Comparison of ENCODE assay signal across 13 cellular contexts in the genomic region with DNA sequence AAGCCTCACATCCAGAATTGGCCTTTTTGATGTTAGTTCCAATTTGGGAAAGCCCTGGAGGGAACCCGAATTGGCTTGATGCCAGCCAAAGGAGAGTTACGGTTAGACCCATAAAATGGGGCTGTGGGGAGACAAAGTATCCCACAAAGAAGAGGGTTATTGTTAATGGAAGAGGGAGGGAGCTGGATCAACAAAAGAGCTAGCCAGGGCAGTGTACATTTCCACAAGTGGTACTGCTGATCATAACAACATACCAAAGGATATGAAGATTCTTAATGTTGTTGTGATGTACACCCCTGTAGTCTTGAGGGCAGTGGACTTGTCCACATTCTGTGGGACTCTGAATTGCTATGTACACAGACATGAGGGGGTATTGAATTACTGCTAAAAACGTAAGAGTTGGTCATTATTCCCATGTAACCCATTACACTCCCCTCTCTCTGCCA. TPM values are rescaled to one million over a fixed set of nuclear protein-coding genes. Genes with fewer than 3 reads are reported as not detected.
DNase-seq lines count a peak whose midpoint lies in the region; ATAC-seq and TF ChIP-seq lines count a peak whose summit lies in the region.
"Had no signal": no experiment of that assay in that cellular context is flagged by ENCODE, and none has a peak within 500 bp of the region (broad histone marks: within the 10 kb centered on the region; RNA-seq: fewer than 3 reads in every experiment).

No MANE protein-coding gene starts in this region.

- H3K4me3 ChIP-seq in IMR-90 (ENCODE audit: insufficient read depth, low read depth, low read length) (no peak overlapping the region), coronary artery (peak overlapping the region; percentile 17), tibial artery (no peak overlapping the region)
- H3K4me3 ChIP-seq: ascending aorta had no signal

- H3K4me1 ChIP-seq in IMR-90 (ENCODE audit: control insufficient read depth, insufficient read depth, low read length) (peaks cover 10% of the 10 kb centered on the region), tibial artery (peaks cover 0 to 53% (median 14%) of the 10 kb centered on the region in 4 donors)

- H3K4me2 ChIP-seq in IMR-90 (ENCODE audit: low read depth, low read length) = no peak overlapping the region

- 33% methylated on average over 2 of the region's 3 CpGs; no CpG with 5 or more reads in 1 of the 2 experiments for WGBS in IMR-90 (ENCODE audit: extremely low coverage in 2 of 2, insufficient read length in 1 of 2), 2 experiments

- no TSS peak for BruUV-seq in IMR-90 (replicated peaks; lab: Mats Ljungman, UMichigan)

- H2BK20ac ChIP-seq in IMR-90 (ENCODE audit: low read depth, low read length) = no peak overlapping the region

- H2BK15ac ChIP-seq in IMR-90 (ENCODE audit: low read depth, low read length) = no peak overlapping the region

- no peak overlapping the region for H3K9ac ChIP-seq in IMR-90 (ENCODE audit: low read depth, low read length)

- H3K9me1 ChIP-seq in IMR-90 (ENCODE audit: insufficient read depth, low read length) = peaks cover 10% of the 10 kb centered on the region

- no peak overlapping the region for H3K18ac ChIP-seq in IMR-90 (ENCODE audit: low read depth, low read length)

- no peak for TF ChIP-seq RAD21 in IMR-90 (IDR thresholded peaks at IDR 0.05; ENCODE audit: low read length)

- H3K27ac ChIP-seq in IMR-90 (ENCODE audit: insufficient read depth, low read length) (no peak overlapping the region), coronary artery (no peak overlapping the region), tibial artery (no peak overlapping the region)
- H3K27ac ChIP-seq: ascending aorta had no signal

- H3K23ac ChIP-seq in IMR-90 (ENCODE audit: low read depth, low read length) = peak overlapping the region; percentile 16; the same call in 1 of the 2 replicates

- H2BK5ac ChIP-seq in IMR-90 (ENCODE audit: low read depth, low read length, poor library complexity, severe bottlenecking) = no peak overlapping the region

- dilution Hi-C loops in IMR-90 (cut with HindIII; ENCODE audit: low sequenced_read_pairs, unreplicated experiment) = no loop called here

- peak overlapping the region; percentile 26; the same call in 1 of the 2 replicates for H2AK5ac ChIP-seq in IMR-90 (ENCODE audit: low read depth, low read length)

- no peak overlapping the region for H2AK9ac ChIP-seq in IMR-90 (replicated peaks; ENCODE audit: low read depth, low read length, poor library complexity)

- H3K9me3 ChIP-seq in IMR-90 (ENCODE audit: control insufficient read depth, insufficient read depth, low read length) (no peaks in the 10 kb centered on the region), tibial artery (no peaks in the 10 kb centered on the region)
- H3K9me3 ChIP-seq: ascending aorta had no signal

- peaks cover 35 to 77% of the 10 kb centered on the region in 2 experiments for H3K79me1 ChIP-seq in IMR-90 (ENCODE audit: low read depth in 1 of 2, low read length in 2 of 2)

- H4K5ac ChIP-seq in IMR-90 (ENCODE audit: low read depth, low read length) = no peak overlapping the region

- in situ Hi-C loops in IMR-90 (cut with MboI; ENCODE audit: low sequenced_read_pairs) = no loop called here

- POLR2A ChIA-PET in IMR-90 (lab: Charles Lee; ENCODE audit: unreplicated experiment) = no interaction called here

- H4K20me1 ChIP-seq in IMR-90 (ENCODE audit: insufficient read depth, low read length) = peaks cover 72% of the 10 kb centered on the region

- no peak overlapping the region for H4K91ac ChIP-seq in IMR-90 (ENCODE audit: insufficient read depth, low read depth, low read length)

- H3K14ac ChIP-seq in IMR-90 (replicated peaks; ENCODE audit: low read depth, low read length) = no peak overlapping the region

- no peak overlapping the region for H2AFZ ChIP-seq in IMR-90 (replicated peaks; ENCODE audit: low read length, poor library complexity)

- H2BK120ac ChIP-seq in IMR-90 (ENCODE audit: low read depth, low read length) = no peak overlapping the region

- intact Hi-C loops in IMR-90 (cut with micrococcal nuclease) = loop anchor here (1.0 to 5.0 kb wide), 2 partner anchors 58 to 99 kb away; no protein-coding TSS in a partner anchor
- intact Hi-C loops in tibial artery (cut with DNase I; ENCODE audit: low total_unique reads) = no loop called here

- H3K56ac ChIP-seq in IMR-90 (ENCODE audit: extremely low read depth, insufficient read depth, low read length) = no peak overlapping the region

- TF ChIP-seq CTCF in IMR-90 (conservative IDR thresholded peaks at IDR 0.05; ENCODE audit: low read depth, low read length) = no peak
- no peak for TF ChIP-seq CTCF in coronary artery (IDR thresholded peaks at IDR 0.05)
- no peak for TF ChIP-seq CTCF in tibial artery (IDR thresholded peaks at IDR 0.05)

- H4K8ac ChIP-seq in IMR-90 (ENCODE audit: low read depth in 2 of 2, low read length in 2 of 2) = no peak overlapping the region

- H3K27me3 ChIP-seq in IMR-90 (ENCODE audit: control insufficient read depth, insufficient read depth, low read length) (no peaks in the 10 kb centered on the region), tibial artery (no peaks in the 10 kb centered on the region)
- H3K27me3 ChIP-seq: ascending aorta had no signal

- CTCF ChIA-PET in IMR-90 (lab: Yijun Ruan, JAX) = no interaction called here

- no peak for TF ChIP-seq POLR2A in IMR-90 (IDR thresholded peaks at IDR 0.05; ENCODE audit: low read depth, low read length)

- no peak overlapping the region for H3K4ac ChIP-seq in IMR-90 (ENCODE audit: low read depth, low read length)

- DNase-seq in IMR-90 (peak; percentile 51), NCI-H2227 treated with DMSO at 0.1 percent for 48 hours (lab: John Stamatoyannopoulos, UW) (peak; percentile 42), coronary artery (ENCODE audit: low spot score) (no peak), renal cortical epithelial cell (ENCODE audit: low read depth) (peak; percentile 60), tibial artery (no peak), DMS114 treated with DMSO at 0.1 percent for 48 hours (lab: John Stamatoyannopoulos, UW; ENCODE audit: unreplicated experiment) (no peak), activated T-cell treated with anti-CD3 and anti-CD28 coated beads for 4 hours (no peak)
- DNase-seq: activated CD8-positive, alpha-beta memory T cell treated with anti-CD3 and anti-CD28 coated beads, Interleukin-2, amount 50 U/mL, for 48 hours; kidney; occipital lobe; stimulated activated CD4-positive, alpha-beta T cell treated with anti-CD3 and anti-CD28 coated beads, Interleukin-2, amount 100 ng/mL, for 24 hours had no signal

- ATAC-seq in IMR-90 (ENCODE audit: low read depth) = no peak
- no peak for ATAC-seq in GM21529 (IDR thresholded peaks at IDR 0.05; ENCODE audit: unreplicated experiment)

- H3K36me3 ChIP-seq in IMR-90 (ENCODE audit: control insufficient read depth, insufficient read depth, low read length) = no peaks in the 10 kb centered on the region
- no peaks in the 10 kb centered on the region for H3K36me3 ChIP-seq in tibial artery
- H3K36me3 ChIP-seq: ascending aorta had no signal

TF ChIP-seq in IMR-90, 13 proteins besides CTCF, POLR2A, EP300 and RAD21:
- TF ChIP-seq CHD1 (IDR thresholded peaks at IDR 0.05; ENCODE audit: low read depth, low read length) (no peak), MAZ (IDR thresholded peaks at IDR 0.05; ENCODE audit: borderline replicate concordance, low read depth, low read length) (no peak), FOS (IDR thresholded peaks at IDR 0.05; ENCODE audit: low read depth, low read length) (no peak), BHLHE40 (IDR thresholded peaks at IDR 0.05; ENCODE audit: low read depth, low read length) (no peak), SMC3 (IDR thresholded peaks at IDR 0.05; ENCODE audit: low read depth, low read length) (no peak), RFX5 (IDR thresholded peaks at IDR 0.05; ENCODE audit: low read depth, low read length) (no peak), RCOR1 (IDR thresholded peaks at IDR 0.05; ENCODE audit: insufficient replicate concordance, low read length) (no peak), NFE2L2 (IDR thresholded peaks at IDR 0.05; ENCODE audit: low read depth, low read length) (no peak), MAFK (IDR thresholded peaks at IDR 0.05; ENCODE audit: low read depth, low read length) (no peak), CEBPB (IDR thresholded peaks at IDR 0.05; ENCODE audit: low read depth, low read length) (no peak), MXI1 (IDR thresholded peaks at IDR 0.05; ENCODE audit: borderline replicate concordance, low read depth, low read length) (no peak)
- TF ChIP-seq, protein P1, sequence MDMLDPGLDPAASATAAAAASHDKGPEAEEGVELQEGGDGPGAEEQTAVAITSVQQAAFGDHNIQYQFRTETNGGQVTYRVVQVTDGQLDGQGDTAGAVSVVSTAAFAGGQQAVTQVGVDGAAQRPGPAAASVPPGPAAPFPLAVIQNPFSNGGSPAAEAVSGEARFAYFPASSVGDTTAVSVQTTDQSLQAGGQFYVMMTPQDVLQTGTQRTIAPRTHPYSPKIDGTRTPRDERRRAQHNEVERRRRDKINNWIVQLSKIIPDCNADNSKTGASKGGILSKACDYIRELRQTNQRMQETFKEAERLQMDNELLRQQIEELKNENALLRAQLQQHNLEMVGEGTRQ (IDR thresholded peaks at IDR 0.05; ENCODE audit: low read depth, low read length) = no peak
- TF ChIP-seq, protein P2, sequence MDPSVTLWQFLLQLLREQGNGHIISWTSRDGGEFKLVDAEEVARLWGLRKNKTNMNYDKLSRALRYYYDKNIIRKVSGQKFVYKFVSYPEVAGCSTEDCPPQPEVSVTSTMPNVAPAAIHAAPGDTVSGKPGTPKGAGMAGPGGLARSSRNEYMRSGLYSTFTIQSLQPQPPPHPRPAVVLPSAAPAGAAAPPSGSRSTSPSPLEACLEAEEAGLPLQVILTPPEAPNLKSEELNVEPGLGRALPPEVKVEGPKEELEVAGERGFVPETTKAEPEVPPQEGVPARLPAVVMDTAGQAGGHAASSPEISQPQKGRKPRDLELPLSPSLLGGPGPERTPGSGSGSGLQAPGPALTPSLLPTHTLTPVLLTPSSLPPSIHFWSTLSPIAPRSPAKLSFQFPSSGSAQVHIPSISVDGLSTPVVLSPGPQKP (IDR thresholded peaks at IDR 0.05; ENCODE audit: borderline replicate concordance, low read depth, low read length) = no peak

RNA-seq across cellular contexts. Expression of a gene that starts 5.1 kb away (rescaled TPM):
- total RNA-seq in IMR-90 (2012; rRNA removed) (12.8 and 12.9 TPM in 2 replicates), renal cortical epithelial cell (14.8 and 44.0 TPM in 2 replicates)
- polyA plus RNA-seq in IMR-90 (2012; rRNA removed) = 10.1 and 10.2 TPM in 2 replicates
- 3.6 and 5.0 TPM in 2 replicates for polyA plus RNA-seq in IMR-90 (2012; cell fraction: cytosol; rRNA removed)
- polyA plus RNA-seq in IMR-90 (2012; cell fraction: nucleus; rRNA removed; ENCODE audit: low replicate concordance) = 27.3 and 53.0 TPM in 2 replicates

Comparison
In these comparisons a context has a peak if more than half of its experiments do, and no peak if none do; other contexts are left out.
1. DNase-seq: peak in IMR-90 (single experiment), NCI-H2227 treated with DMSO at 0.1 percent for 48 hours (single experiment) and renal cortical epithelial cell (single experiment); none in coronary artery (single experiment), tibial artery (0 of 2), DMS114 treated with DMSO at 0.1 percent for 48 hours (single experiment) and activated T-cell treated with anti-CD3 and anti-CD28 coated beads for 4 hours (single experiment).